ENCODE assay signal across 7 cellular contexts in the genomic region with DNA sequence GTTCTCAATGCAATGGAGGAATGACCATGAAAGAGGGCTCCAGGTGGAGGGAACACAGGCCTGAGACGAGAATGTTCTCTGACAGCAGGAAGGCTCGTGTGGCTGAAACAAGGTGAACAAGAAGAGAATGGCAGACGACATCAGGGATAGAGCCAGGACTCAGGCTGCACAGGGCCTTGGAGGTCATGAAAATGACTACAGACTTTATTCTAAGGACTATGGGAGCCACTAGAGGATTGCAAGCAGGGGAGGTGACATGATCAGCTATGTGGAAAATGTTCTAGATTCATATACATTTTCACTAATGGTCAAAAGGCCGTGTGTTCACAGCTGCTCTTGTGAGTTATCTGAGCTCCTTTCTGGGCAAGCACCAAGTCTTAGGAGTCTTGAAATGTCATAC.
"Had no signal": no experiment of that assay in that cellular context is flagged by ENCODE, and none has a peak within 500 bp of the region (broad histone marks: within the 10 kb centered on the region; RNA-seq: fewer than 3 reads in every experiment).

No MANE protein-coding gene starts in this region.

- FAIRE-seq: HTR-8/SVneo, K562 had no signal

- H3K27ac ChIP-seq: HL-60 had no signal

- H3K27ac Mint-ChIP-seq: IgD-negative memory B cell had no signal

- H3K4me1 Mint-ChIP-seq: IgD-negative memory B cell had no signal

- H3K4me3 ChIP-seq: K562 had no signal

- H3K36me3 Mint-ChIP-seq: IgD-negative memory B cell had no signal

- ATAC-seq: K562 had no signal

- DNase-seq: IMR-90, KBM-7, KG1 had no signal

- H3K4me3 Mint-ChIP-seq: IgD-negative memory B cell had no signal
